ENCODE assay signal across 8 cellular contexts in genomic region chr2:127106998-127107621, GRCh38. TPM values are rescaled to one million over a fixed set of nuclear protein-coding genes. Genes with fewer than 3 reads are reported as not detected.
DNase-seq lines count a peak whose midpoint lies in the region; ATAC-seq and TF ChIP-seq lines count a peak whose summit lies in the region.

BIN1 (minus strand) TSS chr2:127107154; CDS start chr2:127106943, 211 bp downstream.

- H3K4me1 ChIP-seq in right lobe of liver: peaks cover 0 to 19% (median 0%) of the 10 kb centered on the region in 4 donors

- peak; percentile 91 for ATAC-seq in GM18867 (IDR thresholded peaks at IDR 0.05; ENCODE audit: unreplicated experiment)
- peak; percentile 87 for ATAC-seq in HG03097 (IDR thresholded peaks at IDR 0.05; ENCODE audit: low FRiP score, unreplicated experiment)
- ATAC-seq in right lobe of liver: peak; percentile 84 to 96 (median 92)

- intact Hi-C loops in dorsolateral prefrontal cortex (cut with DNase I) (loop anchor here (1.0 to 10.0 kb wide), 6 partner anchors 11 to 168 kb away; no protein-coding TSS in a partner anchor), right lobe of liver (cut with DNase I) (no loop called here)

- H3K27me3 ChIP-seq in dorsolateral prefrontal cortex: no peaks in the 10 kb centered on the region
- H3K27me3 ChIP-seq in right lobe of liver: no peaks in the 10 kb centered on the region

- in situ Hi-C loops in ACHN (cut with HindIII; ENCODE audit: low pct_ligation_motif_present, low pct_unique_long_range_greater_than_20kb, low sequenced_read_pairs): no loop called here

- TF ChIP-seq CTCF in dorsolateral prefrontal cortex (IDR thresholded peaks at IDR 0.05 in 54 of 56, conservative IDR thresholded peaks at IDR 0.05 in 2 of 56; ENCODE audit: low read depth in 1 of 56, partially characterized antibody in 56 of 56): peak in 19 of 56 donors; percentile 5 to 39 (median 17)
- peak in 1 of 4 donors; percentile 3 for TF ChIP-seq CTCF in right lobe of liver (IDR thresholded peaks at IDR 0.05)

- H3K9me3 ChIP-seq in right lobe of liver: no peaks in the 10 kb centered on the region

- H3K4me3 ChIP-seq in dorsolateral prefrontal cortex: peak within 1 kb of the TSS; percentile 75 to 100 (median 96)
- H3K4me3 ChIP-seq in right lobe of liver: peak within 1 kb of the TSS; percentile 85 to 94 (median 93)

- DNase-seq in ACHN (peak; percentile 93), NCI-H345 (lab: John Stamatoyannopoulos, UW) (peak; percentile 86), dorsolateral prefrontal cortex (peak; percentile 78 to 96 (median 92)), right lobe of liver (peak; percentile 90 to 95 (median 92))
- DNase-seq in activated CD4-positive, alpha-beta T cell treated with anti-CD3 and anti-CD28 coated beads, Interleukin-2, amount 50 U/mL, for 48 hours: peak; percentile 76 to 85
- peak; percentile 76 for DNase-seq in stimulated activated CD4-positive, alpha-beta T cell treated with anti-CD3 and anti-CD28 coated beads, Interleukin-4, amount 100 ng/mL, for 1 hour

- peak within 1 kb of the TSS; percentile 92 to 99 (median 98) for H3K27ac ChIP-seq in dorsolateral prefrontal cortex
- peak within 1 kb of the TSS; percentile 64 to 76 (median 73) for H3K27ac ChIP-seq in right lobe of liver

- H3K36me3 ChIP-seq in right lobe of liver: no peaks in the 10 kb centered on the region

- no CpG with 5 or more reads among the region's 77 CpGs for WGBS in right lobe of liver (ENCODE audit: insufficient coverage, low coverage, low lambda C conversion rate, missing lambda C conversion rate)

- peak; percentile 90 for TF ChIP-seq POLR2A in right lobe of liver (IDR thresholded peaks at IDR 0.05)

RNA-seq across cellular contexts. Expression of gene BIN1, which starts in this region (rescaled TPM):
- total RNA-seq in dorsolateral prefrontal cortex (100 to 1,000 TPM; 151 to 703 (median 290) TPM), right lobe of liver (10 to 100 TPM; 20.4 to 30.8 (median 26.3) TPM)

Comparison
In these comparisons a context has a peak if more than half of its experiments do, and no peak if none do; other contexts are left out.
1. Peak in every context shown above with its lines: DNase-seq, ATAC-seq, H3K4me3 ChIP-seq and H3K27ac ChIP-seq.
2. RNA of gene BIN1 (total RNA-seq): 151 to 703 TPM in dorsolateral prefrontal cortex; 20.4 to 30.8 TPM in right lobe of liver; every median in the first group is over 4 times any median in the second.
3. intact Hi-C loops: an anchor here in dorsolateral prefrontal cortex (1.0 to 10.0 kb wide); none called in right lobe of liver.